21 cellular contexts compared by ENCODE assay signal in the genomic region with DNA sequence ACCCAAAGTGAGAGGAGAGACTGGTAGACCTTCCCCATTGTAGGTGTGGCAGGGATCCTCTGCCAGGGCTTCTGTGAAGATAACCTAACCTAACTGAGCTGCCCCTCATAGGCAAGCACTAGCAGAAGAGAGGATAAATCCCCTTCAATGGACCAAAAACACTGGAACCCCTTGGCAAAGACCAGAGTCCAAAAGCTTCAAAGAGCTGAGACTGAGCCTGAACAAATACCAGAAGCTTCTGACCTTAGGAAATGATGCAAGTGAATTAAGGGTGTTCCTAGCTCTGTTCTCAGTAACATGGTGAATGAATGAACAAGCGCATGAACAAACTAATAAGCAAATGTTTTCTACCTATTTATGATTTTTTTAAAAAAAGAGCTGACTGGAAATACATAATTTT.
DNase-seq lines count a peak whose midpoint lies in the region; ATAC-seq and TF ChIP-seq lines count a peak whose summit lies in the region.
"Had no signal": no experiment of that assay in that cellular context is flagged by ENCODE, and none has a peak within 500 bp of the region (broad histone marks: within the 10 kb centered on the region; RNA-seq: fewer than 3 reads in every experiment).

No MANE protein-coding gene starts in this region.

- H3K27me3 ChIP-seq in ACC112 (ENCODE audit: insufficient read depth, low read length) (peaks cover 7% of the 10 kb centered on the region; the same call in 1 of the 2 replicates), SJSA1 (replicated peaks) (no peaks in the 10 kb centered on the region), osteoblast (ENCODE audit: insufficient read depth, low read length) (peaks cover 5% of the 10 kb centered on the region), H7 (ENCODE audit: control insufficient read depth, insufficient read depth, low read length) (no peaks in the 10 kb centered on the region), breast epithelium (no peaks in the 10 kb centered on the region)
- H3K27me3 ChIP-seq: BLaER1 had no signal

- no peak for TF ChIP-seq POLR2A in breast epithelium (IDR thresholded peaks at IDR 0.05)

- H3K4me3 Mint-ChIP-seq in chondrocyte (ENCODE audit: unreplicated experiment): no peak overlapping the region
- H3K4me3 Mint-ChIP-seq: B cell; CD4-positive, CD25-positive, alpha-beta regulatory T cell; CD8-positive, alpha-beta T cell; H9 had no signal

- H3K9me3 ChIP-seq in SJSA1 (replicated peaks) (no peaks in the 10 kb centered on the region), osteoblast (ENCODE audit: low read depth, low read length) (no peaks in the 10 kb centered on the region), breast epithelium (no peaks in the 10 kb centered on the region)
- H3K9me3 ChIP-seq: A549, BLaER1, Caco-2 had no signal

- H3K27ac ChIP-seq in ACC112 (ENCODE audit: low read depth, low read length) (peak overlapping the region; percentile 70), SJSA1 (peak overlapping the region; percentile 93), osteoblast (ENCODE audit: low read depth, low read length) (peak overlapping the region; percentile 29), breast epithelium (no peak overlapping the region)
- H3K27ac ChIP-seq: A549, BLaER1, C4-2B, GM23248 had no signal

- no peak overlapping the region for H3K4me2 ChIP-seq in osteoblast (ENCODE audit: insufficient read depth, low read length)
- H3K4me2 ChIP-seq: A549, BLaER1 had no signal

- DNase-seq in SJSA1 (ENCODE audit: low read depth in 1 of 2, low spot score in 2 of 2): no peak
- no peak for DNase-seq in chondrocyte (ENCODE audit: low spot score)
- DNase-seq in osteoblast (ENCODE audit: insufficient read length, low spot score, missing footprints): no peak
- no peak for DNase-seq in H7
- no peak for DNase-seq in breast epithelium (ENCODE audit: low spot score in 2 of 2)
- DNase-seq in AML-193 (lab: John Stamatoyannopoulos, UW): no peak
- DNase-seq: 8988T; Caco-2; CD4-positive, CD25-positive, alpha-beta regulatory T cell; CD8-positive, alpha-beta T cell; DMS153; DND-41; H9 had no signal

- H3K27me3 Mint-ChIP-seq in chondrocyte (ENCODE audit: low read depth): peaks cover 6% of the 10 kb centered on the region

- no peaks in the 10 kb centered on the region for H4K20me1 ChIP-seq in osteoblast (ENCODE audit: insufficient read depth, low read length)
- H4K20me1 ChIP-seq: BLaER1 had no signal

- peaks cover 30% of the 10 kb centered on the region for H3K4me1 Mint-ChIP-seq in chondrocyte (ENCODE audit: low read depth)
- H3K4me1 Mint-ChIP-seq: B cell; CD4-positive, CD25-positive, alpha-beta regulatory T cell had no signal

- peaks cover 1% of the 10 kb centered on the region for H3K36me3 Mint-ChIP-seq in chondrocyte (ENCODE audit: low read depth)
- H3K36me3 Mint-ChIP-seq: CD4-positive, CD25-positive, alpha-beta regulatory T cell; CD8-positive, alpha-beta T cell had no signal

- H3K79me2 ChIP-seq in ACC112 (ENCODE audit: control insufficient read depth, insufficient read depth, low read length, unreplicated experiment): no peaks in the 10 kb centered on the region
- H3K79me2 ChIP-seq in osteoblast (ENCODE audit: insufficient read depth, low read length): no peaks in the 10 kb centered on the region

- H2AFZ ChIP-seq in ACC112 (ENCODE audit: low read length, unreplicated experiment): no peak overlapping the region
- no peak overlapping the region for H2AFZ ChIP-seq in osteoblast (ENCODE audit: low read length)
- H2AFZ ChIP-seq: GM23248 had no signal

- peaks cover 5% of the 10 kb centered on the region for H3K9me3 Mint-ChIP-seq in chondrocyte (ENCODE audit: low read depth)
- H3K9me3 Mint-ChIP-seq: CD8-positive, alpha-beta T cell; H9 had no signal

- peak overlapping the region; percentile 86 for H3K27ac Mint-ChIP-seq in chondrocyte (ENCODE audit: unreplicated experiment)
- H3K27ac Mint-ChIP-seq: B cell; CD4-positive, CD25-positive, alpha-beta regulatory T cell; CD8-positive, alpha-beta T cell; H9 had no signal

- peaks cover 7% of the 10 kb centered on the region for H3K4me1 ChIP-seq in ACC112 (ENCODE audit: control insufficient read depth, insufficient read depth, low read length, unreplicated experiment)
- H3K4me1 ChIP-seq in SJSA1 (replicated peaks): peaks cover 38% of the 10 kb centered on the region
- H3K4me1 ChIP-seq in osteoblast (ENCODE audit: insufficient read depth, low read length): peaks cover 9% of the 10 kb centered on the region
- H3K4me1 ChIP-seq in breast epithelium: no peaks in the 10 kb centered on the region
- H3K4me1 ChIP-seq: A549, BLaER1, Caco-2 had no signal

- ATAC-seq in GM21447 (IDR thresholded peaks at IDR 0.05; ENCODE audit: unreplicated experiment): no peak
- ATAC-seq: A549; CD8-positive, alpha-beta T cell; HCT116 had no signal

- intact Hi-C loops in breast epithelium (cut with DNase I; ENCODE audit: low total_unique reads): no loop called here

- H3K4me3 ChIP-seq in ACC112 (ENCODE audit: low read depth, low read length): no peak overlapping the region
- H3K4me3 ChIP-seq in SJSA1: no peak overlapping the region
- no peak overlapping the region for H3K4me3 ChIP-seq in osteoblast (ENCODE audit: insufficient read depth, low read length)
- H3K4me3 ChIP-seq in H7 (ENCODE audit: insufficient read depth, low read depth, low read length): no peak overlapping the region
- H3K4me3 ChIP-seq in breast epithelium: no peak overlapping the region
- H3K4me3 ChIP-seq: A549, BLaER1, GM23248 had no signal

- TF ChIP-seq CTCF in chondrocyte (IDR thresholded peaks at IDR 0.05): no peak
- no peak for TF ChIP-seq CTCF in osteoblast (IDR thresholded peaks at IDR 0.05; ENCODE audit: extremely low read depth, low read depth, low read length)
- no peak for TF ChIP-seq CTCF in breast epithelium (IDR thresholded peaks at IDR 0.05)

- H3K36me3 ChIP-seq in ACC112 (ENCODE audit: insufficient read depth, low read length) (no peaks in the 10 kb centered on the region), SJSA1 (no peaks in the 10 kb centered on the region), osteoblast (ENCODE audit: insufficient read depth, low read length) (no peaks in the 10 kb centered on the region), H7 (replicated peaks; ENCODE audit: control insufficient read depth, insufficient read depth, low read length) (no peaks in the 10 kb centered on the region), breast epithelium (no peaks in the 10 kb centered on the region)
- H3K36me3 ChIP-seq: BLaER1 had no signal

Comparison
In these comparisons a context has a peak if more than half of its experiments do, and no peak if none do; other contexts are left out.
1. H3K27ac ChIP-seq: peak in ACC112 (single experiment), SJSA1 (single experiment) and osteoblast (single experiment); none in breast epithelium (0 of 2).